Comparison of ENCODE assay signal across 8 cellular contexts in the genomic region with DNA sequence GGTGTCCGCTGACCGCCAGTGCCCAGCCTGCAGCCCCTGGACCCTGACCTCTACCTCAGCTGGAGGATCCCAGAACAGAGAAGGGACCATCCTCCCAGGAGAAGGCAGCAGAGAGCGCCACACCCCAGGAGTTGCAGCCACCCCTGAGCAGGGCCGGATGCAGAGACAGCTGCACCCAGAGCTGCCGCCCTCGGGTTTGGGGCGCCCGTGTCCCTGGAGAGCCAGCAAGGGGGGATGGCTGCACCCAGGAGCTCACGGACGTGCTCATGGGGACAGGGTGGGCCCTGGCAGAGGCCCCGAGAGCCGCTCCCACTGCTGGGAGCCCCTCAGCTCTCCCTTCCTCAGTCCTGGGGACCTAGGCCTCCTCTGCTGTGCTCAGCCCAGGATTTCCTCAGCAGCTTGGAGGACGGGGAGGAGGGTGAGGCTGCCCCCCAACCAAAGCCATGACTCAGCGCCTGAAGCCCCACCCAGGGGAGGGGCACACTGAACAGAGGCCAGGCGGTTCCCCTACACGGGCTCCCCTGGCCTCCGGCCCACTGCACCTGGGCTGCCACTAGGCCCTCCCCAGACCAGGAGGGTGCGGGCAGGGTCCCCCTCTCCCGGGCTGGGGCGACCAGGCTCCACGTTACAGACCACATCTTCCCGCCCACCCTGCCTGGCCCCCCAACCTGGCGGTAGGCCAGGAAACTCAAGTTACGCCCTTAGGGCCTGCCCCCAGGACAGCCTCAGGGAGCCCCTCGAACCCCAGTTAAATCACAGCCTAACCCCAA. TPM values are rescaled to one million over a fixed set of nuclear protein-coding genes. Genes with fewer than 3 reads are reported as not detected.
A peak's percentile ranks its signal among the peaks of the same experiment; 100 is the strongest.
DNase-seq lines count a peak whose midpoint lies in the region; ATAC-seq and TF ChIP-seq lines count a peak whose summit lies in the region.

No MANE protein-coding gene starts in this region.

- peaks cover 4% of the 10 kb centered on the region for H3K27me3 Mint-ChIP-seq in neural progenitor cell (ENCODE audit: insufficient read depth, low read depth)

- H3K4me3 Mint-ChIP-seq in neural progenitor cell: peak overlapping the region; percentile 94

- no peak for ATAC-seq in HG02763 (IDR thresholded peaks at IDR 0.05; ENCODE audit: unreplicated experiment)

- no peak overlapping the region for H3K27ac ChIP-seq in neural progenitor cell
- peak overlapping the region in 2 of 3 donors; percentile 27 to 53 for H3K27ac ChIP-seq in thyroid gland

- H3K4me2 ChIP-seq in neural progenitor cell: peak overlapping the region; percentile 64

- H3K9me3 ChIP-seq in neural progenitor cell (ENCODE audit: low read depth) (no peaks in the 10 kb centered on the region), thyroid gland (no peaks in the 10 kb centered on the region)

- H3K27me3 ChIP-seq in neural progenitor cell (peaks cover 10% of the 10 kb centered on the region), thyroid gland (no peaks in the 10 kb centered on the region)

- peaks cover 56% of the 10 kb centered on the region for H4K20me1 ChIP-seq in neural progenitor cell (ENCODE audit: low read depth)

- no peak overlapping the region for H2AFZ ChIP-seq in neural progenitor cell (replicated peaks)

- whole genome bisulfite sequencing in thyroid gland, 2 donors: 33 to 44% methylated on average over 9 to 11 of the region's 25 CpGs

- TF ChIP-seq POLR2A in thyroid gland (IDR thresholded peaks at IDR 0.05): no peak

- no peaks in the 10 kb centered on the region for H3K36me3 Mint-ChIP-seq in neural progenitor cell

- peaks cover 5% of the 10 kb centered on the region for H3K79me2 ChIP-seq in neural progenitor cell (ENCODE audit: low read depth)

- no peak overlapping the region for H3K9ac ChIP-seq in neural progenitor cell

- no peaks in the 10 kb centered on the region for H3K36me3 ChIP-seq in neural progenitor cell
- no peaks in the 10 kb centered on the region for H3K36me3 ChIP-seq in thyroid gland

- DNase-seq in stimulated activated CD4-positive, alpha-beta T cell treated with anti-CD3 and anti-CD28 coated beads, Interleukin-12 subunit alpha, Interleukin-12 subunit beta, amount 100 ng/mL, for 4 hours: peak; percentile 66
- no peak for DNase-seq in stimulated activated CD4-positive, alpha-beta T cell treated with anti-CD3 and anti-CD28 coated beads, Interleukin-2, amount 100 ng/mL, for 48 hours
- peak; percentile 69 for DNase-seq in NOMO-1 treated with DMSO at 0.1 percent for 48 hours (lab: John Stamatoyannopoulos, UW; ENCODE audit: unreplicated experiment)
- peak; percentile 62 for DNase-seq in activated T-cell treated with anti-CD3 and anti-CD28 coated beads for 48 hours (ENCODE audit: low read depth)
- DNase-seq in fibroblast of gingiva (ENCODE audit: low read depth): peak; percentile 69
- DNase-seq in neural progenitor cell (ENCODE audit: low spot score): peak; percentile 44
- DNase-seq in thyroid gland: peak; percentile 54 to 62

- no peaks in the 10 kb centered on the region for H3K9me3 Mint-ChIP-seq in neural progenitor cell

- H3K27ac Mint-ChIP-seq in neural progenitor cell: no peak overlapping the region

- peaks cover 18% of the 10 kb centered on the region for H3K4me1 Mint-ChIP-seq in neural progenitor cell

- H3K4me3 ChIP-seq in neural progenitor cell (no peak overlapping the region), thyroid gland (replicated peaks in 1 of 3) (no peak overlapping the region)

- peaks cover 37% of the 10 kb centered on the region for H3K4me1 ChIP-seq in neural progenitor cell
- peaks cover 32 to 39% of the 10 kb centered on the region in 2 donors for H3K4me1 ChIP-seq in thyroid gland

- intact Hi-C loops in thyroid gland (cut with DNase I): no loop called here

- TF ChIP-seq CTCF in neural progenitor cell (IDR thresholded peaks at IDR 0.05): no peak
- no peak for TF ChIP-seq CTCF in thyroid gland (IDR thresholded peaks at IDR 0.05)

- H3F3A ChIP-seq in neural progenitor cell (ENCODE audit: low read depth): peaks cover 24% of the 10 kb centered on the region

RNA-seq across cellular contexts. Expression of gene ACAP3, which starts 2.2 kb away (rescaled TPM):
- total RNA-seq in neural progenitor cell (ENCODE audit: low replicate concordance) (10.7 and 24.6 TPM in 2 replicates), thyroid gland (10 to 100 TPM; 31.6 to 51.2 (median 42.1) TPM)

RNA-seq across cellular contexts. Expression of gene PUSL1, which starts 2.9 kb away (rescaled TPM):
- total RNA-seq in neural progenitor cell (ENCODE audit: low replicate concordance) (3.7 and 22.5 TPM in 2 replicates), thyroid gland (10 to 100 TPM; 24.0 to 41.4 (median 28.0) TPM)

RNA-seq across cellular contexts. Expression of gene INTS11, which starts 19.0 kb away (rescaled TPM):
- total RNA-seq in neural progenitor cell (ENCODE audit: low replicate concordance) (62.4 and 116 TPM in 2 replicates), thyroid gland (100 to 1,000 TPM in 2 of 4 donors, 10 to 100 TPM in 2; 68.9 to 116 (median 94.7) TPM)

RNA-seq across cellular contexts. Expression of gene CPTP, which starts 19.1 kb away (rescaled TPM):
- 1.0 and 13.5 TPM in 2 replicates for total RNA-seq in neural progenitor cell (ENCODE audit: low replicate concordance)
- total RNA-seq in thyroid gland: 10 to 100 TPM; 16.7 to 37.3 (median 24.3) TPM

RNA-seq across cellular contexts. Expression of gene SCNN1D, which starts 25.2 kb away (rescaled TPM):
- 0.41 and 4.7 TPM in 2 replicates for total RNA-seq in neural progenitor cell (ENCODE audit: low replicate concordance)
- 1 to 10 TPM in 3 of 4 donors, under 1 TPM in 1; 0.73 to 3.2 (median 1.6) TPM for total RNA-seq in thyroid gland

Comparison
In these comparisons a context has a peak if more than half of its experiments do, and no peak if none do; other contexts are left out.
1. DNase-seq: peak in stimulated activated CD4-positive, alpha-beta T cell treated with anti-CD3 and anti-CD28 coated beads, Interleukin-12 subunit alpha, Interleukin-12 subunit beta, amount 100 ng/mL, for 4 hours (single experiment), NOMO-1 treated with DMSO at 0.1 percent for 48 hours (single experiment), activated T-cell treated with anti-CD3 and anti-CD28 coated beads for 48 hours (single experiment), fibroblast of gingiva (single experiment), neural progenitor cell (single experiment) and thyroid gland (2 of 2); none in stimulated activated CD4-positive, alpha-beta T cell treated with anti-CD3 and anti-CD28 coated beads, Interleukin-2, amount 100 ng/mL, for 48 hours (0 of 2).